ENCODE assay signal across 9 cellular contexts in the genomic region with DNA sequence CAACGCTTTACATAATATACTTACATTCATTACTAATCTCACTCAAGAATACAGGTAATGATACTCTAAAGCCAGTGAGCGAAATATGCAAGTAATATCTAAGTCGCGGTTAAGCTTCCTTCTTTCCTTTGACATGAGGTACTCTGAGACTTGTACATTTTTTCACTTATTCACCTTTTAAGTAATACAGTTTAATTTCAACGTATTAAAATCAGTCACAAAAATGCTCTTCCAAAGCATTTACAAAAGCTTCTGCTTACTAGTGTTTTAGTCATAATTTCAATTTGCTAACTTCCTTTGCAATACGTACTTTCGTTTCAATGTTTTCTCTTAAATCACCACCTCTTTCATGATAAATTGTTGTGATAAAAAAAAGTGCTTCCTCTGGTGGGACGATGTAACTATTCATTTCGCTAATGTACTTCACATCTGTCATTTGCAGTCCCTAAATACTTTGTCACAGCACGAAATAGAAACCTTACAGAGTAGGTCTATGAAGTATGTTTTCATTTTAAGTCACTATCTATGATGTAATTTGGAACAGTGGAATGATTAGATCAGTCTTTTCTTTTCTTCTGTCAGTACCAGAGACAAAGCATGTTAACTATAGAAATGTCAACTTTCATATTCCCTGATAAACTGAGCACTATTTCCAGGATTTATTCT. TPM values are rescaled to one million over a fixed set of nuclear protein-coding genes. Genes with fewer than 3 reads are reported as not detected.
DNase-seq lines count a peak whose midpoint lies in the region; ATAC-seq and TF ChIP-seq lines count a peak whose summit lies in the region.
"Had no signal": no experiment of that assay in that cellular context is flagged by ENCODE, and none has a peak within 500 bp of the region (broad histone marks: within the 10 kb centered on the region; RNA-seq: fewer than 3 reads in every experiment).

No MANE protein-coding gene starts in this region.

- H3K27me3 ChIP-seq in right atrium auricular region = no peaks in the 10 kb centered on the region
- no peaks in the 10 kb centered on the region for H3K27me3 ChIP-seq in esophagus squamous epithelium

- TF ChIP-seq CTCF in right atrium auricular region (IDR thresholded peaks at IDR 0.05) (no peak), esophagus squamous epithelium (IDR thresholded peaks at IDR 0.05) (no peak)

- TF ChIP-seq POLR2A in esophagus squamous epithelium (IDR thresholded peaks at IDR 0.05) = no peak

- DNase-seq in right atrium auricular region (ENCODE audit: low spot score) (no peak), Right ventricle myocardium superior (no peak), NCI-H2196 treated with DMSO at 0.1 percent for 48 hours (lab: John Stamatoyannopoulos, UW; ENCODE audit: unreplicated experiment) (no peak), NCI-H510A treated with DMSO at 0.1 percent for 48 hours (lab: John Stamatoyannopoulos, UW) (no peak), esophagus squamous epithelium (lab: John Stamatoyannopoulos, UW) (no peak), NCI-H524 (lab: John Stamatoyannopoulos, UW) (no peak)
- DNase-seq in activated naive CD8-positive, alpha-beta T cell treated with anti-CD3 and anti-CD28 coated beads, Interleukin-2, amount 50 U/mL, for 24 hours = no peak

- H3K27me3 Mint-ChIP-seq in activated naive CD8-positive, alpha-beta T cell treated with anti-CD3 and anti-CD28 coated beads, Interleukin-2, amount 50 U/mL, for 24 hours = no peaks in the 10 kb centered on the region

- H3K4me1 ChIP-seq in right atrium auricular region = no peaks in the 10 kb centered on the region
- no peaks in the 10 kb centered on the region for H3K4me1 ChIP-seq in esophagus squamous epithelium

- intact Hi-C loops in Right ventricle myocardium superior (cut with DNase I) (no loop called here), esophagus squamous epithelium (cut with DNase I) (no loop called here)

- peak overlapping the region; percentile 37 for H3K4me3 Mint-ChIP-seq in activated naive CD8-positive, alpha-beta T cell treated with anti-CD3 and anti-CD28 coated beads, Interleukin-2, amount 50 U/mL, for 24 hours

- peak overlapping the region in 1 of 2 donors; percentile 14 for H3K27ac ChIP-seq in right atrium auricular region
- H3K27ac ChIP-seq in esophagus squamous epithelium = peak overlapping the region in 1 of 4 donors; percentile 14

- 32 to 35% methylated on average over 10 of the region's 10 CpGs for whole genome bisulfite sequencing in esophagus squamous epithelium, 2 donors

- ATAC-seq in Right ventricle myocardium superior (ENCODE audit: poor library complexity) = no peak
- peak; percentile 88 for ATAC-seq in HG02973 (IDR thresholded peaks at IDR 0.05; ENCODE audit: unreplicated experiment)
- ATAC-seq in activated naive CD8-positive, alpha-beta T cell treated with anti-CD3 and anti-CD28 coated beads, Interleukin-2, amount 50 U/mL, for 24 hours = peak; percentile 77

- H3K36me3 Mint-ChIP-seq in activated naive CD8-positive, alpha-beta T cell treated with anti-CD3 and anti-CD28 coated beads, Interleukin-2, amount 50 U/mL, for 24 hours (ENCODE audit: low read depth) = no peaks in the 10 kb centered on the region

- H3K4me1 Mint-ChIP-seq in activated naive CD8-positive, alpha-beta T cell treated with anti-CD3 and anti-CD28 coated beads, Interleukin-2, amount 50 U/mL, for 24 hours = peaks cover 7% of the 10 kb centered on the region

- H3K36me3 ChIP-seq in right atrium auricular region = no peaks in the 10 kb centered on the region
- no peaks in the 10 kb centered on the region for H3K36me3 ChIP-seq in esophagus squamous epithelium

- H3K9me3 Mint-ChIP-seq in activated naive CD8-positive, alpha-beta T cell treated with anti-CD3 and anti-CD28 coated beads, Interleukin-2, amount 50 U/mL, for 24 hours = peaks cover 22% of the 10 kb centered on the region

- H3K4me3 ChIP-seq in right atrium auricular region (peak overlapping the region; percentile 5 to 31), esophagus squamous epithelium (peak overlapping the region in 1 of 4 donors; percentile 53)

- H3K27ac Mint-ChIP-seq in activated naive CD8-positive, alpha-beta T cell treated with anti-CD3 and anti-CD28 coated beads, Interleukin-2, amount 50 U/mL, for 24 hours = no peak overlapping the region

- peaks cover 0 to 10% of the 10 kb centered on the region in 2 donors for H3K9me3 ChIP-seq in right atrium auricular region
- H3K9me3 ChIP-seq in esophagus squamous epithelium = peaks cover 0 to 11% (median 7%) of the 10 kb centered on the region in 3 donors

RNA-seq across cellular contexts. Expression of gene ADGRL4, which starts 34.0 kb away (rescaled TPM):
- total RNA-seq in right atrium auricular region (10 to 100 TPM; 15.1 to 28.2 TPM), Right ventricle myocardium superior (18.3 TPM), esophagus squamous epithelium (10 to 100 TPM in 2 of 4 donors, 1 to 10 TPM in 2; 3.2 to 21.8 (median 14.1) TPM)
- total RNA-seq: T-helper 2 cell treated with Interferon-gamma antibody and Interleukin-4, amounts not matched to agents 100 ng/mL and 5 ng/mL, for 36 hours had no signal
